Comparison of ENCODE assay signal across 24 cellular contexts in the genomic region with DNA sequence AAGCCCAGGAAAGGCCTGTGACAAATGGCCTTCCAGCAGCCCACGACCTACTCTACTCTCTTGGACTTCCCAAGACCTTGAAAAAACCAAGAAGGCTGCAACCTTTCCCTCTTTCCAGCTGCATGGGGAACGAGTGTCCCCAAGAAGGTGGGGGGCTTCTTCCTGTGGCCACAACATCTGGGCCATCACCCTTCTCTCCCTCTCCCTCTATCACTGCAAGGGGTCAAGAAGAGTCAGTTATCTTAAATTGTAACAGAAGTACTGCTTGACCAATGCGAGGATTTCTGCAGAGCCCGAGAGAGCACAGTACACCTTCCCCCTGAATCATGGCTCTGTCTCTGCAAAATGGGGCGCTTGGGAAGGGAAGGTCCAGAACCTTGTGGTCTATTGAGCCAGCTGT.
"Had no signal": no experiment of that assay in that cellular context is flagged by ENCODE, and none has a peak within 500 bp of the region (broad histone marks: within the 10 kb centered on the region; RNA-seq: fewer than 3 reads in every experiment).

No MANE protein-coding gene starts in this region.

- H3K36me3 ChIP-seq: MG63, SJSA1 had no signal

- H3K4me1 ChIP-seq: SJSA1 had no signal

- DNase-seq: Karpas-422, KG1, MG63, NCI-H1092, NCI-H1105 treated with DMSO at 0.1 percent for 48 hours, NCI-H1417 treated with DMSO at 0.1 percent for 48 hours, NCI-H146, NCI-H1694 treated with DMSO at 0.1 percent for 48 hours, NCI-H1930, NCI-H2081, NCI-H2107, NCI-H2171, NCI-H226, NCI-H446, NCI-H510A, NCI-H524 treated with DMSO at 0.1 percent for 48 hours, NCI-H69, NCI-H774, Right ventricle myocardium superior, RPMI8226, SIG-M5 had no signal

- H3K27me3 ChIP-seq: MG63, SJSA1 had no signal

- H3K27ac ChIP-seq: HL-60, SJSA1, SK-N-MC had no signal

- H3K9me3 ChIP-seq: MG63, SJSA1 had no signal

- H3K4me3 ChIP-seq: MG63, SJSA1, SK-N-MC had no signal
